In the genomic region with DNA sequence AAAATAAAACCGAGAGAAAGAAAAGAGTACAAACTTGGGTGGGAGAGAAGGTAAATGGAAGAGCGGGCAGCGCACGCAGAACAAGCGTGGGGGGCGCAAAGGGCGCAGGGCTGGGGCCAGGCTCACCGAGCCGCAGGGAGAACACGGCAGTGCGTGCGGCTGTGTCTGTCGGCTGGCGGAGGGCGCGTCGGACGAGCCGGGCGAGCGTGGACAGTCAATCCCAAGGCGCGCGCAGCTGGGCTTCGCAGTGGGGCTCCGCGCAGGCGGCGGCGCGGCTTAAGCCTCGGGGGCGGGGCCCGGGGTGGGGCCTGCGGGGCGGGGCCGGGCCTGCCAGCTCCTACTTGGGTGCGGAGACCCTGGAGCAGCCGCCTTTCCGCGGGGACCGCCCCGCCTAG, we compare ENCODE assay signal across 8 cellular contexts. TPM values are rescaled to one million over a fixed set of nuclear protein-coding genes. Genes with fewer than 3 reads are reported as not detected.
DNase-seq lines count a peak whose midpoint lies in the region; ATAC-seq and TF ChIP-seq lines count a peak whose summit lies in the region.

A gene with protein sequence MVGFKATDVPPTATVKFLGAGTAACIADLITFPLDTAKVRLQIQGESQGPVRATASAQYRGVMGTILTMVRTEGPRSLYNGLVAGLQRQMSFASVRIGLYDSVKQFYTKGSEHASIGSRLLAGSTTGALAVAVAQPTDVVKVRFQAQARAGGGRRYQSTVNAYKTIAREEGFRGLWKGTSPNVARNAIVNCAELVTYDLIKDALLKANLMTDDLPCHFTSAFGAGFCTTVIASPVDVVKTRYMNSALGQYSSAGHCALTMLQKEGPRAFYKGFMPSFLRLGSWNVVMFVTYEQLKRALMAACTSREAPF (minus strand): TSS at position 249 of the 395 bp plus-strand sequence. CDS start 4,465 bp downstream, outside the sequence.

- no peaks in the 10 kb centered on the region for H3K9me3 ChIP-seq in endodermal cell (ENCODE audit: control insufficient read depth, low read length)

- H3K4me3 Mint-ChIP-seq in CD14-positive monocyte (peak within 1 kb of the TSS; percentile 99 to 100), endodermal cell (peak within 1 kb of the TSS; percentile 96), mesothelial cell of epicardium (peak within 1 kb of the TSS; percentile 82)

- peak within 1 kb of the TSS; percentile 77 for H3K9ac ChIP-seq in endodermal cell (ENCODE audit: extremely low read depth, low read length, poor library complexity, severe bottlenecking)

- TF ChIP-seq CTCF in CD14-positive monocyte (IDR thresholded peaks at IDR 0.05) (no peak), endodermal cell (conservative IDR thresholded peaks at IDR 0.05) (no peak), mesothelial cell of epicardium (IDR thresholded peaks at IDR 0.05; ENCODE audit: unreplicated experiment) (no peak)

- H3K27me3 Mint-ChIP-seq in CD14-positive monocyte (ENCODE audit: low read depth in 3 of 3) (no peaks in the 10 kb centered on the region), endodermal cell (ENCODE audit: insufficient read depth) (peaks cover 5% of the 10 kb centered on the region), mesothelial cell of epicardium (ENCODE audit: low read depth) (peaks cover 9% of the 10 kb centered on the region)

- intact Hi-C loops in CD14-positive monocyte (cut with micrococcal nuclease), result loop anchor here (2.0 to 5.0 kb wide), 3 partner anchors 40 to 190 kb away; partner anchors contain the start of genes C2CD3 (in 1 of the 2) and PPME1 (in 1 of the 2)

- peaks cover 35 to 48% of the 10 kb centered on the region in 2 donors for H3K36me3 Mint-ChIP-seq in CD14-positive monocyte
- H3K36me3 Mint-ChIP-seq in endodermal cell (ENCODE audit: low read depth), result peaks cover 37% of the 10 kb centered on the region
- peaks cover 5% of the 10 kb centered on the region for H3K36me3 Mint-ChIP-seq in mesothelial cell of epicardium

- peak within 1 kb of the TSS; percentile 92 for H3K4me3 ChIP-seq in endodermal cell (ENCODE audit: low read length)

- H3K9me3 Mint-ChIP-seq in CD14-positive monocyte, result peaks cover 0 to 3% (median 0%) of the 10 kb centered on the region in 7 donors
- H3K9me3 Mint-ChIP-seq in endodermal cell, result no peaks in the 10 kb centered on the region
- no peaks in the 10 kb centered on the region for H3K9me3 Mint-ChIP-seq in mesothelial cell of epicardium

- H3K27me3 ChIP-seq in endodermal cell (ENCODE audit: control insufficient read depth, insufficient read depth, low read length, poor library complexity, severe bottlenecking), result no peaks in the 10 kb centered on the region

- peak within 1 kb of the TSS; percentile 77 for H3K27ac ChIP-seq in endodermal cell (ENCODE audit: low read depth, low read length)

- 0% methylated on average over 11 to 43 of the region's 43 CpGs for WGBS in endodermal cell (ENCODE audit: insufficient coverage in 1 of 2, insufficient read length in 1 of 2), 2 experiments

- ATAC-seq in GM19438 (IDR thresholded peaks at IDR 0.05; ENCODE audit: low read depth, unreplicated experiment) (peak; percentile 55), HG03565 (IDR thresholded peaks at IDR 0.05; ENCODE audit: unreplicated experiment) (peak; percentile 24)

- peaks cover 55% of the 10 kb centered on the region for H3K4me1 Mint-ChIP-seq in CD14-positive monocyte
- H3K4me1 Mint-ChIP-seq in endodermal cell, result peaks cover 34% of the 10 kb centered on the region
- peaks cover 25% of the 10 kb centered on the region for H3K4me1 Mint-ChIP-seq in mesothelial cell of epicardium

- H3K27ac Mint-ChIP-seq in CD14-positive monocyte (peak within 1 kb of the TSS; percentile 99 to 100 (median 100)), endodermal cell (peak within 1 kb of the TSS; percentile 96), mesothelial cell of epicardium (peak within 1 kb of the TSS; percentile 95)

- H3K36me3 ChIP-seq in endodermal cell (ENCODE audit: control insufficient read depth, insufficient read depth, low read length), result peaks cover 35% of the 10 kb centered on the region

- H3K4me1 ChIP-seq in endodermal cell (ENCODE audit: control insufficient read depth, insufficient read depth, low read length), result peaks cover 10% of the 10 kb centered on the region

- DNase-seq in CD14-positive monocyte (ENCODE audit: low spot score) (peak; percentile 71), NOMO-1 (lab: John Stamatoyannopoulos, UW; ENCODE audit: unreplicated experiment in 2 of 2) (peak; percentile 81 to 88), endodermal cell (peak; percentile 92), mesothelial cell of epicardium (ENCODE audit: low spot score in 2 of 2, unreplicated experiment in 2 of 2) (peak; percentile 70 to 75)
- DNase-seq in activated CD8-positive, alpha-beta memory T cell treated with anti-CD3 and anti-CD28 coated beads for 4 hours (ENCODE audit: low read depth in 2 of 2), result peak; percentile 59 to 67
- peak; percentile 57 to 71 for DNase-seq in stimulated activated CD8-positive, alpha-beta memory T cell treated with anti-CD3 and anti-CD28 coated beads, Interleukin-15, amount 100 ng/mL, for 4 hours (ENCODE audit: low read depth in 2 of 2)

RNA-seq across cellular contexts. Expression of the gene that starts here (rescaled TPM):
- 100 to 1,000 TPM; 649 to 665 TPM for polyA plus RNA-seq in CD14-positive monocyte
- total RNA-seq in endodermal cell (100 to 1,000 TPM; 140 to 202 TPM), mesothelial cell of epicardium (27.1 to 31.5 TPM (median 27.7 TPM) in 3 replicates)
- polyA plus RNA-seq in endodermal cell (2013, experiment 1 of 2), result 109 TPM
- 103 TPM for polyA plus RNA-seq in endodermal cell (2013, experiment 2 of 2)

Comparison
In these comparisons a context has a peak if more than half of its experiments do, and no peak if none do; other contexts are left out.
1. Peak in every context shown above with its lines: DNase-seq, ATAC-seq, H3K4me3 ChIP-seq and H3K27ac ChIP-seq.